Comparison of ENCODE assay signal across 8 cellular contexts in the genomic region with DNA sequence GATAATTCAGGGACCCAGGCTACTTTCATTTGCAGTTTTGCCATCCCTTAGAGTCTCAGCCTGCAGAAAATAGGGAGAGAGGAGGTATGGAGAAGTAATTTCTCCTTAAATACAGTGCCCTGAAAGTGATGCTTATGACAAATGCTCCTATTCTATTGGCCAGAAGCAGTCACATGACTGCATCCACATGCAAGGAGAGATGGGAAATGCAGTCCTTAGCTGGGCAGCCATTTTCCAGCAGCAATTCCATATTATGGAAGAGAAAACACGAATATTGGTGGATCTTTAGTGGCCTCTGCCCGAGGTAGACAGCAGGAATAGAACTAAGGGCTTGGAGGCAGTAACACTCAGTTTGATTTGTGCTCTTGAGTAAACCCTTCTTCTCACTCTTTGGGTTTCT. TPM values are rescaled to one million over a fixed set of nuclear protein-coding genes. Genes with fewer than 3 reads are reported as not detected.
DNase-seq lines count a peak whose midpoint lies in the region; ATAC-seq, FAIRE-seq and TF ChIP-seq lines count a peak whose summit lies in the region.

No MANE protein-coding gene starts in this region.

- no peak overlapping the region for H3K27ac ChIP-seq in GM23338 (ENCODE audit: low read depth)
- no peak overlapping the region for H3K27ac ChIP-seq in ascending aorta

- H3K27me3 ChIP-seq in GM23338 (ENCODE audit: insufficient read depth) (no peaks in the 10 kb centered on the region), ascending aorta (no peaks in the 10 kb centered on the region)

- H3K36me3 ChIP-seq in GM23338 (ENCODE audit: insufficient read depth) (no peaks in the 10 kb centered on the region), ascending aorta (no peaks in the 10 kb centered on the region)

- H3K4me1 Mint-ChIP-seq in GM23338, result no peaks in the 10 kb centered on the region

- peak; percentile 53 for FAIRE-seq in A204.1 (lab: Jason Lieb, UNC)

- no peaks in the 10 kb centered on the region; the same call in 1 of the 2 replicates for H4K20me1 ChIP-seq in GM23338 (replicated peaks; ENCODE audit: insufficient read depth)

- peak overlapping the region; percentile 95 for H2AFZ ChIP-seq in GM23338

- H3K4me3 ChIP-seq in GM23338 (no peak overlapping the region), fibroblast of villous mesenchyme (ENCODE audit: low read depth, low read length) (no peak overlapping the region), ascending aorta (no peak overlapping the region)

- H3K4me1 ChIP-seq in GM23338 (ENCODE audit: insufficient read depth), result no peaks in the 10 kb centered on the region
- H3K4me1 ChIP-seq in ascending aorta, result no peaks in the 10 kb centered on the region

- intact Hi-C loops in ascending aorta (cut with DNase I), result no loop called here

- no peaks in the 10 kb centered on the region for H3K79me2 ChIP-seq in GM23338 (replicated peaks; ENCODE audit: insufficient read depth)

- H3K4me3 Mint-ChIP-seq in GM23338, result no peak overlapping the region

- peaks cover 2% of the 10 kb centered on the region for H3K27me3 Mint-ChIP-seq in GM23338 (ENCODE audit: insufficient read depth, low read depth, poor library complexity)

- peaks cover 94% of the 10 kb centered on the region for H3K9me3 Mint-ChIP-seq in GM23338

- TF ChIP-seq CTCF in GM23338 (conservative IDR thresholded peaks at IDR 0.05; ENCODE audit: low read depth in 2 of 2), result no peak
- no peak for TF ChIP-seq CTCF in fibroblast of villous mesenchyme (IDR thresholded peaks at IDR 0.05; ENCODE audit: insufficient read depth, low read depth, low read length)
- no peak for TF ChIP-seq CTCF in ascending aorta (IDR thresholded peaks at IDR 0.05)

- H3K36me3 Mint-ChIP-seq in GM23338 (ENCODE audit: low read depth), result peaks cover 39% of the 10 kb centered on the region

- in situ Hi-C loops in SK-MEL-5 (cut with HindIII; ENCODE audit: low pct_unique_long_range_greater_than_20kb, low sequenced_read_pairs), result no loop called here

- no peaks in the 10 kb centered on the region for H3K9me3 ChIP-seq in ascending aorta

- DNase-seq in GM23338 (ENCODE audit: low spot score) (peak; percentile 66), SK-MEL-5 (ENCODE audit: low read depth, low spot score) (peak; percentile 69), fibroblast of villous mesenchyme (ENCODE audit: low read depth) (peak; percentile 23), NCI-H774 (lab: John Stamatoyannopoulos, UW) (no peak), ascending aorta (ENCODE audit: low spot score in 2 of 2) (no peak), GF-D8 (lab: John Stamatoyannopoulos, UW) (no peak)

- H3K27ac Mint-ChIP-seq in GM23338, result no peak overlapping the region

- H3K4me2 ChIP-seq in GM23338, result no peak overlapping the region

- ATAC-seq in GM23338 (no peak), HG02970 (IDR thresholded peaks at IDR 0.05; ENCODE audit: low FRiP score, unreplicated experiment) (no peak)

- no peaks in the 10 kb centered on the region for H3F3A ChIP-seq in GM23338 (replicated peaks; ENCODE audit: low read depth)

- H3K9me2 ChIP-seq in GM23338 (ENCODE audit: insufficient read depth), result 0 out of 2 replicates have a peak, but pooled peaks cover 7% of the 10 kb centered on the region

TF ChIP-seq in GM23338, 12 proteins besides CTCF, POLR2A, EP300 and RAD21 (continues in another document):
- TF ChIP-seq EZH2phosphoT487 (IDR thresholded peaks at IDR 0.05; ENCODE audit: unreplicated experiment), result no peak
- no peak for TF ChIP-seq REST (IDR thresholded peaks at IDR 0.05; ENCODE audit: unreplicated experiment)
- TF ChIP-seq, protein P1, sequence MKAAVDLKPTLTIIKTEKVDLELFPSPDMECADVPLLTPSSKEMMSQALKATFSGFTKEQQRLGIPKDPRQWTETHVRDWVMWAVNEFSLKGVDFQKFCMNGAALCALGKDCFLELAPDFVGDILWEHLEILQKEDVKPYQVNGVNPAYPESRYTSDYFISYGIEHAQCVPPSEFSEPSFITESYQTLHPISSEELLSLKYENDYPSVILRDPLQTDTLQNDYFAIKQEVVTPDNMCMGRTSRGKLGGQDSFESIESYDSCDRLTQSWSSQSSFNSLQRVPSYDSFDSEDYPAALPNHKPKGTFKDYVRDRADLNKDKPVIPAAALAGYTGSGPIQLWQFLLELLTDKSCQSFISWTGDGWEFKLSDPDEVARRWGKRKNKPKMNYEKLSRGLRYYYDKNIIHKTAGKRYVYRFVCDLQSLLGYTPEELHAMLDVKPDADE (IDR thresholded peaks at IDR 0.05), result peak; percentile 57; the same call in 1 of the 2 replicates
- TF ChIP-seq ZNF331 (CRISPR knock-in tag; IDR thresholded peaks at IDR 0.05; ENCODE audit: low read depth), result no peak
- no peak for TF ChIP-seq NANOG (IDR thresholded peaks at IDR 0.05; ENCODE audit: borderline replicate concordance)
- no peak for TF ChIP-seq JUNB (IDR thresholded peaks at IDR 0.05; ENCODE audit: unreplicated experiment)

RNA-seq across cellular contexts. Expression of gene VAV1, which starts 39.4 kb away (rescaled TPM):
- total RNA-seq in GM23338 (2014; rRNA removed; shearing (Covaris generic)), result 1.7 and 1.8 TPM in 2 replicates
- 0.82 and 1.0 TPM in 2 replicates for polyA plus RNA-seq in GM23338 (2016; fragmentation: Nextera tagmentation; extraction: Ambion mirVana)
- total RNA-seq in SK-MEL-5 (2014; rRNA removed; shearing (Covaris generic)), result not detected in 2 replicates
- not detected in 2 replicates for polyA plus RNA-seq in SK-MEL-5 (2015; cell fraction: cytosol; rRNA removed)
- polyA plus RNA-seq in SK-MEL-5 (2015; cell fraction: nucleus; rRNA removed), result not detected in 2 replicates
- total RNA-seq in fibroblast of villous mesenchyme (not detected in 2 replicates), ascending aorta (4.4 TPM)

RNA-seq across cellular contexts. Expression of gene SH2D3A, which starts 44.7 kb away (rescaled TPM):
- 25.6 and 38.4 TPM in 2 replicates for total RNA-seq in GM23338 (2014; rRNA removed; shearing (Covaris generic))
- 20.7 and 24.6 TPM in 2 replicates for polyA plus RNA-seq in GM23338 (2016; fragmentation: Nextera tagmentation; extraction: Ambion mirVana)
- 0.32 and 0.34 TPM in 2 replicates for total RNA-seq in SK-MEL-5 (2014; rRNA removed; shearing (Covaris generic))
- 1.3 and 1.5 TPM in 2 replicates for polyA plus RNA-seq in SK-MEL-5 (2015; cell fraction: cytosol; rRNA removed)
- polyA plus RNA-seq in SK-MEL-5 (2015; cell fraction: nucleus; rRNA removed), result 1.3 and 3.5 TPM in 2 replicates
- total RNA-seq in fibroblast of villous mesenchyme (under 0.01 TPM in 1 of 2 replicates, not detected in the other), ascending aorta (not detected)

Comparison
In these comparisons a context has a peak if more than half of its experiments do, and no peak if none do; other contexts are left out.
1. DNase-seq: peak in GM23338 (single experiment), SK-MEL-5 (single experiment) and fibroblast of villous mesenchyme (single experiment); none in NCI-H774 (single experiment), ascending aorta (0 of 2) and GF-D8 (single experiment).
2. RNA of gene SH2D3A, which starts 44.7 kb away (total RNA-seq): 25.6 to 38.4 TPM in GM23338; 0.32 to 0.34 TPM in SK-MEL-5, under 0.01 TPM in fibroblast of villous mesenchyme and not detected in ascending aorta (single experiment); every median in the first group is over 10 times any median in the second.